In the genomic region with DNA sequence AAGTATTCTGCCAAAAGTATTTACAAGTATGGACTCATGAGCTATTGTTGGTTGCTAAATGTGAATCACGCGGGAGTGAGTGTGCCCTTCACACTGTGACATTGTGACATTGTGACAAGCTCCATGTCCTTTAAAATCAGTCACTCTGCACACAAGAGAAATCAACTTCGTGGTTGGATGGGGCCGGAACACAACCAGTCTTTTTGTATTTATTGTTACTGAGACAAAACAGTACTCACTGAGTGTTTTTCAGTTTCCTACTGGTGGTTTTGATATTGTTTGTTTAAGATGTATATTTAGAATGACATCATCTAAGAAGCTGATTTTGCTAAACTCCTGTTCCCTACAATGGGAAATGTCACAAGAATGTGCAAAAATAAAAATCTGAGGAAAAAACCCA, we compare ENCODE assay signal across 1 cellular context.
TF ChIP-seq lines count a peak whose summit lies in the region.

No MANE protein-coding gene starts in this region.

TF ChIP-seq in HepG2, 621 proteins besides CTCF, POLR2A, EP300 and RAD21 (continued from another document):
- TF ChIP-seq ZBTB33 (CRISPR knock-in tag; IDR thresholded peaks at IDR 0.05) (peak; percentile 91), TEF (CRISPR knock-in tag; IDR thresholded peaks at IDR 0.05) (no peak), MED13 (CRISPR knock-in tag; IDR thresholded peaks at IDR 0.05) (no peak), ZNF441 (CRISPR knock-in tag; IDR thresholded peaks at IDR 0.05; ENCODE audit: borderline replicate concordance) (no peak), PHF20 (CRISPR knock-in tag; IDR thresholded peaks at IDR 0.05) (no peak), CENPT (CRISPR knock-in tag; IDR thresholded peaks at IDR 0.05; ENCODE audit: low read depth) (no peak), HOMEZ (CRISPR knock-in tag; IDR thresholded peaks at IDR 0.05; ENCODE audit: low read depth) (no peak), NBN (conservative IDR thresholded peaks at IDR 0.05) (no peak), RXRB (CRISPR knock-in tag; IDR thresholded peaks at IDR 0.05; ENCODE audit: borderline replicate concordance) (no peak), ZNF850 (CRISPR knock-in tag; conservative IDR thresholded peaks at IDR 0.05) (no peak), ZNF264 (CRISPR knock-in tag; IDR thresholded peaks at IDR 0.05) (no peak), ZNF460 (CRISPR knock-in tag; IDR thresholded peaks at IDR 0.05; ENCODE audit: borderline replicate concordance) (no peak), TOPORS (CRISPR knock-in tag; IDR thresholded peaks at IDR 0.05) (no peak), ZNF589 (CRISPR knock-in tag; conservative IDR thresholded peaks at IDR 0.05) (no peak), FOXP1 (IDR thresholded peaks at IDR 0.05) (no peak), FOXP1 (CRISPR knock-in tag; IDR thresholded peaks at IDR 0.05) (0 out of 2 replicates have a peak, but pooled peaks have one; percentile 10), ZNF235 (CRISPR knock-in tag; IDR thresholded peaks at IDR 0.05; ENCODE audit: borderline replicate concordance) (no peak), SUZ12 (IDR thresholded peaks at IDR 0.05; ENCODE audit: low read depth, low read length) (no peak), TRIM22 (IDR thresholded peaks at IDR 0.05) (no peak), HMG20A (CRISPR knock-in tag; IDR thresholded peaks at IDR 0.05; ENCODE audit: borderline replicate concordance) (peak; percentile 18; the same call in 1 of the 2 replicates)
- TF ChIP-seq, protein P1, sequence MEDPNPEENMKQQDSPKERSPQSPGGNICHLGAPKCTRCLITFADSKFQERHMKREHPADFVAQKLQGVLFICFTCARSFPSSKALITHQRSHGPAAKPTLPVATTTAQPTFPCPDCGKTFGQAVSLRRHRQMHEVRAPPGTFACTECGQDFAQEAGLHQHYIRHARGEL (CRISPR knock-in tag; IDR thresholded peaks at IDR 0.05): no peak
- TF ChIP-seq, protein P2, sequence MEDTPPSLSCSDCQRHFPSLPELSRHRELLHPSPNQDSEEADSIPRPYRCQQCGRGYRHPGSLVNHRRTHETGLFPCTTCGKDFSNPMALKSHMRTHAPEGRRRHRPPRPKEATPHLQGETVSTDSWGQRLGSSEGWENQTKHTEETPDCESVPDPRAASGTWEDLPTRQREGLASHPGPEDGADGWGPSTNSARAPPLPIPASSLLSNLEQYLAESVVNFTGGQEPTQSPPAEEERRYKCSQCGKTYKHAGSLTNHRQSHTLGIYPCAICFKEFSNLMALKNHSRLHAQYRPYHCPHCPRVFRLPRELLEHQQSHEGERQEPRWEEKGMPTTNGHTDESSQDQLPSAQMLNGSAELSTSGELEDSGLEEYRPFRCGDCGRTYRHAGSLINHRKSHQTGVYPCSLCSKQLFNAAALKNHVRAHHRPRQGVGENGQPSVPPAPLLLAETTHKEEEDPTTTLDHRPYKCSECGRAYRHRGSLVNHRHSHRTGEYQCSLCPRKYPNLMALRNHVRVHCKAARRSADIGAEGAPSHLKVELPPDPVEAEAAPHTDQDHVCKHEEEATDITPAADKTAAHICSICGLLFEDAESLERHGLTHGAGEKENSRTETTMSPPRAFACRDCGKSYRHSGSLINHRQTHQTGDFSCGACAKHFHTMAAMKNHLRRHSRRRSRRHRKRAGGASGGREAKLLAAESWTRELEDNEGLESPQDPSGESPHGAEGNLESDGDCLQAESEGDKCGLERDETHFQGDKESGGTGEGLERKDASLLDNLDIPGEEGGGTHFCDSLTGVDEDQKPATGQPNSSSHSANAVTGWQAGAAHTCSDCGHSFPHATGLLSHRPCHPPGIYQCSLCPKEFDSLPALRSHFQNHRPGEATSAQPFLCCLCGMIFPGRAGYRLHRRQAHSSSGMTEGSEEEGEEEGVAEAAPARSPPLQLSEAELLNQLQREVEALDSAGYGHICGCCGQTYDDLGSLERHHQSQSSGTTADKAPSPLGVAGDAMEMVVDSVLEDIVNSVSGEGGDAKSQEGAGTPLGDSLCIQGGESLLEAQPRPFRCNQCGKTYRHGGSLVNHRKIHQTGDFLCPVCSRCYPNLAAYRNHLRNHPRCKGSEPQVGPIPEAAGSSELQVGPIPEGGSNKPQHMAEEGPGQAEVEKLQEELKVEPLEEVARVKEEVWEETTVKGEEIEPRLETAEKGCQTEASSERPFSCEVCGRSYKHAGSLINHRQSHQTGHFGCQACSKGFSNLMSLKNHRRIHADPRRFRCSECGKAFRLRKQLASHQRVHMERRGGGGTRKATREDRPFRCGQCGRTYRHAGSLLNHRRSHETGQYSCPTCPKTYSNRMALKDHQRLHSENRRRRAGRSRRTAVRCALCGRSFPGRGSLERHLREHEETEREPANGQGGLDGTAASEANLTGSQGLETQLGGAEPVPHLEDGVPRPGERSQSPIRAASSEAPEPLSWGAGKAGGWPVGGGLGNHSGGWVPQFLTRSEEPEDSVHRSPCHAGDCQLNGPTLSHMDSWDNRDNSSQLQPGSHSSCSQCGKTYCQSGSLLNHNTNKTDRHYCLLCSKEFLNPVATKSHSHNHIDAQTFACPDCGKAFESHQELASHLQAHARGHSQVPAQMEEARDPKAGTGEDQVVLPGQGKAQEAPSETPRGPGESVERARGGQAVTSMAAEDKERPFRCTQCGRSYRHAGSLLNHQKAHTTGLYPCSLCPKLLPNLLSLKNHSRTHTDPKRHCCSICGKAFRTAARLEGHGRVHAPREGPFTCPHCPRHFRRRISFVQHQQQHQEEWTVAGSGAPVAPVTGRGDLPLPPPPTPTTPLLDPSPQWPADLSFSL (CRISPR knock-in tag; IDR thresholded peaks at IDR 0.05): 0 out of 2 replicates have a peak, but pooled peaks have one; percentile 29
